20 cellular contexts compared by ENCODE assay signal in the genomic region with DNA sequence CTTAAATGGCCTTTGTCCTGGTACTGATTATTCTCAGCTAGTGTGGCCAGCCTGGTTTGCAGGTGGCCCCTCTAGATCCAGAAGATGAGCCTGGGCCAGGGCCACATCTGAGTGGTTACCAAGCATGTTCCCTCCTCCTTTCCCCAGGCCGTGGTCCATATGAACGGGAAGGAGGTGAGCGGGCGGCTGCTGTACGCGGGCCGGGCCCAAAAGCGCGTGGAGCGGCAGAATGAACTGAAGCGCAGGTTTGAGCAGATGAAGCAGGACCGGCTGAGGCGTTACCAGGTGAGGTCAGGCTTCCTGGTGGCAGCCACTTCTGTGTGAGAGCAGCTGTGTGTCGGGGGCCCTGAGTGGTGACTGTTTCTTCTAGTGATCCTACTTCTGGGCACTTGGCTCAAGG.
"Had no signal": no experiment of that assay in that cellular context is flagged by ENCODE, and none has a peak within 500 bp of the region (broad histone marks: within the 10 kb centered on the region; RNA-seq: fewer than 3 reads in every experiment).

No MANE protein-coding gene starts in this region.

- H3K4me3 ChIP-seq: MG63, SJCRH30 had no signal

- H3K4me1 ChIP-seq: SJCRH30 had no signal

- ATAC-seq: SK-N-SH treated with all-trans-retinoic acid at 6 μM for 48 hours had no signal

- H3K9me3 ChIP-seq: MG63, SJCRH30 had no signal

- DNase-seq: Karpas-422, KG1, MG63, NCI-H1092, NCI-H1105 treated with DMSO at 0.1 percent for 48 hours, NCI-H1436, NCI-H187, NCI-H2029, NCI-H2081 treated with DMSO at 0.1 percent for 48 hours, NCI-H2171, NCI-H226, NCI-H446, NCI-H510A, NCI-H524 treated with DMSO at 0.1 percent for 48 hours, NCI-H69, NCI-H774, RPMI8226, SHP77 treated with DMSO at 0.1 percent for 48 hours, SJCRH30 had no signal

- H3K27me3 ChIP-seq: MG63, SJCRH30 had no signal

- H3K27ac ChIP-seq: SJCRH30 had no signal
